Comparison of ENCODE assay signal across 8 cellular contexts in genomic region chr5:154445422-154446182, GRCh38. TPM values are rescaled to one million over a fixed set of nuclear protein-coding genes. Genes with fewer than 3 reads are reported as not detected.
DNase-seq lines count a peak whose midpoint lies in the region; ATAC-seq, FAIRE-seq and TF ChIP-seq lines count a peak whose summit lies in the region.

Gene SAP30L, plus strand, starts transcription at chr5:154445997. Its CDS starts 608 bp downstream, at chr5:154446605.

- no peak for TF ChIP-seq CTCF in kidney (IDR thresholded peaks at IDR 0.05; ENCODE audit: borderline replicate concordance, extremely low read depth, insufficient read depth)

- ATAC-seq in HG03378 (IDR thresholded peaks at IDR 0.05; ENCODE audit: unreplicated experiment) = peak; percentile 93

- intact Hi-C loops in kidney (cut with DNase I) = no loop called here

- H3K36me3 ChIP-seq in kidney (ENCODE audit: control insufficient read depth in 1 of 2, insufficient read depth in 2 of 2, low read length in 2 of 2) = peaks cover 0 to 5% of the 10 kb centered on the region in 2 donors

- FAIRE-seq in kidney (lab: Jason Lieb, UNC) = no peak

- peak within 1 kb of the TSS; percentile 81 to 86 for H3K9ac ChIP-seq in kidney (ENCODE audit: low read length in 2 of 2)

- TF ChIP-seq POLR2A in GM19099 (IDR thresholded peaks at IDR 0.05; ENCODE audit: extremely low read depth, insufficient read length, low read depth) = peak; percentile 84

- H3K4me3 ChIP-seq in kidney (ENCODE audit: low read length in 2 of 2) = peak within 1 kb of the TSS; percentile 96 to 97

- peaks cover 8 to 14% of the 10 kb centered on the region in 2 donors for H3K4me1 ChIP-seq in kidney (ENCODE audit: control insufficient read depth in 1 of 2, insufficient read depth in 1 of 2, low read depth in 1 of 2, low read length in 2 of 2)

- no peaks in the 10 kb centered on the region for H3K9me3 ChIP-seq in kidney (ENCODE audit: control insufficient read depth in 1 of 2, low read length in 2 of 2)

- peak within 1 kb of the TSS; percentile 40 to 53 for H3K27ac ChIP-seq in kidney (ENCODE audit: low read depth in 2 of 2, low read length in 2 of 2)

- DNase-seq in Ammon's horn (ENCODE audit: low spot score) (peak; percentile 95), NCI-H510A (lab: John Stamatoyannopoulos, UW) (peak; percentile 75), cerebellar nuclear complex (lab: John Stamatoyannopoulos, UW) (peak; percentile 37 to 88), kidney (peak; percentile 98)
- peak; percentile 93 for DNase-seq in activated CD4-positive, alpha-beta T cell treated with anti-CD3 and anti-CD28 coated beads for 1 hour
- DNase-seq in stimulated activated CD4-positive, alpha-beta T cell treated with anti-CD3 and anti-CD28 coated beads, Interleukin-15, amount 100 ng/mL, for 1 hour (ENCODE audit: low read depth in 1 of 2, low spot score in 1 of 2) = peak; percentile 91 to 95

RNA-seq across cellular contexts. Expression of gene SAP30L, which starts in this region (rescaled TPM):
- total RNA-seq in kidney = 33.0 TPM
- polyA plus RNA-seq in kidney (ENCODE audit: insufficient read depth, low read depth, low replicate concordance) = 30.7 TPM

Comparison
In these comparisons a context has a peak if more than half of its experiments do, and no peak if none do; other contexts are left out.
1. Peak in every context shown above with its lines: DNase-seq, ATAC-seq, H3K4me3 ChIP-seq and H3K27ac ChIP-seq.